ENCODE assay signal across 1 cellular context in the genomic region with DNA sequence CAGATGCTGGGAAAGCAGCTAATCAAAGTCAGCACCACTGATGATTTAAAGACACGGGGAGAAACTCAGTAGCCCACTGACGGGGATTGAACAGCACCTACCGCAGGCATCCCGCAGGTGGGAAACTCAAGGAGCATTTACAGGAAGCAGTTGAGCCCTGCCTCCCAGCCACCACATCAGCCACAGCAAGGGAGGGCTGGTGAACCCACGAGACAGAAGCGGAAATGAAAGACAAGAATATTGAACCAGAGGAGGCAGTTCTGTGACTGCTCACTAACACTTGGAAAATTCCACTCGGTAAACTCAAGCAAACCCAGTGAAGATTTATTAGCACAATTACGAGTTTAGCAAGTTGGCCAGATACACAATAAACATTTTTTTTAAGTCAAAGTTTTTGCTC.
TF ChIP-seq lines count a peak whose summit lies in the region.

No MANE protein-coding gene starts in this region.

TF ChIP-seq in HepG2, 621 proteins besides CTCF, POLR2A, EP300 and RAD21:
- TF ChIP-seq SRSF9 (IDR thresholded peaks at IDR 0.05; ENCODE audit: borderline replicate concordance, insufficient read depth, low read depth, low read length, poor library complexity, severe bottlenecking) (no peak), AGO1 (IDR thresholded peaks at IDR 0.05; ENCODE audit: low read depth, low read length, poor library complexity, severe bottlenecking) (no peak), NKX3-1 (CRISPR knock-in tag; IDR thresholded peaks at IDR 0.05) (no peak), HDAC2 (CRISPR knock-in tag; IDR thresholded peaks at IDR 0.05) (no peak)
